Comparison of ENCODE assay signal across 1 cellular context in the genomic region with DNA sequence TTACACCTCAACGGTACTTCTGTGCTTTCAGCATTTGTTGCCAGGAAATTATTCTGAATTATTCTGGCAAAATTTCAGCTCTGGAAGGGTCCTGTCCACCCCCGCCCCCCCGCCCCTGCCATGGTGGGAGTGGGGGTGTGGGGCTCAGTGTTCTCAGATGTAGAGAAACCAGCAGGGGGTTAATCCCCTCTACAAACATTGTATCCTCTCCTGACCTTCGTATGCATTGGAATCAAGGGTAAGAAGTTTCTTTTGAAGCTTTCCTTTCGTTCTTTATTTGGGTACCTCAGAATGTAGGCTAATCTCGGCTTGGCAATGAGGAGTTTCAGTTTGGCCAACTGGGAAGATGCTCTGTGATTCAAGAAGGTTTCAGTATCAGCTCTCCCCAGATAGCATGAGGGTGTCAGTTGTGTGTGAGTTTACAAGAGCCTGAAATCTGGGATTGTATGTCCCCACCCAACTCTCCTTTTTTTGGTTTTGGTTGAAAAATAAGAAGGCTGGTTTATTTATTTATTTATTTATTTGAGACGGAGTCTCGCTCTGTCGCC.
TF ChIP-seq lines count a peak whose summit lies in the region.

No MANE protein-coding gene starts in this region.

TF ChIP-seq in WTC11, 78 proteins besides CTCF, POLR2A, EP300 and RAD21 (continued from another document):
- TF ChIP-seq, protein P1, sequence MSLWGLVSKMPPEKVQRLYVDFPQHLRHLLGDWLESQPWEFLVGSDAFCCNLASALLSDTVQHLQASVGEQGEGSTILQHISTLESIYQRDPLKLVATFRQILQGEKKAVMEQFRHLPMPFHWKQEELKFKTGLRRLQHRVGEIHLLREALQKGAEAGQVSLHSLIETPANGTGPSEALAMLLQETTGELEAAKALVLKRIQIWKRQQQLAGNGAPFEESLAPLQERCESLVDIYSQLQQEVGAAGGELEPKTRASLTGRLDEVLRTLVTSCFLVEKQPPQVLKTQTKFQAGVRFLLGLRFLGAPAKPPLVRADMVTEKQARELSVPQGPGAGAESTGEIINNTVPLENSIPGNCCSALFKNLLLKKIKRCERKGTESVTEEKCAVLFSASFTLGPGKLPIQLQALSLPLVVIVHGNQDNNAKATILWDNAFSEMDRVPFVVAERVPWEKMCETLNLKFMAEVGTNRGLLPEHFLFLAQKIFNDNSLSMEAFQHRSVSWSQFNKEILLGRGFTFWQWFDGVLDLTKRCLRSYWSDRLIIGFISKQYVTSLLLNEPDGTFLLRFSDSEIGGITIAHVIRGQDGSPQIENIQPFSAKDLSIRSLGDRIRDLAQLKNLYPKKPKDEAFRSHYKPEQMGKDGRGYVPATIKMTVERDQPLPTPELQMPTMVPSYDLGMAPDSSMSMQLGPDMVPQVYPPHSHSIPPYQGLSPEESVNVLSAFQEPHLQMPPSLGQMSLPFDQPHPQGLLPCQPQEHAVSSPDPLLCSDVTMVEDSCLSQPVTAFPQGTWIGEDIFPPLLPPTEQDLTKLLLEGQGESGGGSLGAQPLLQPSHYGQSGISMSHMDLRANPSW (CRISPR knock-in tag; conservative IDR thresholded peaks at IDR 0.05; ENCODE audit: low read depth): no peak
- TF ChIP-seq, protein P2, sequence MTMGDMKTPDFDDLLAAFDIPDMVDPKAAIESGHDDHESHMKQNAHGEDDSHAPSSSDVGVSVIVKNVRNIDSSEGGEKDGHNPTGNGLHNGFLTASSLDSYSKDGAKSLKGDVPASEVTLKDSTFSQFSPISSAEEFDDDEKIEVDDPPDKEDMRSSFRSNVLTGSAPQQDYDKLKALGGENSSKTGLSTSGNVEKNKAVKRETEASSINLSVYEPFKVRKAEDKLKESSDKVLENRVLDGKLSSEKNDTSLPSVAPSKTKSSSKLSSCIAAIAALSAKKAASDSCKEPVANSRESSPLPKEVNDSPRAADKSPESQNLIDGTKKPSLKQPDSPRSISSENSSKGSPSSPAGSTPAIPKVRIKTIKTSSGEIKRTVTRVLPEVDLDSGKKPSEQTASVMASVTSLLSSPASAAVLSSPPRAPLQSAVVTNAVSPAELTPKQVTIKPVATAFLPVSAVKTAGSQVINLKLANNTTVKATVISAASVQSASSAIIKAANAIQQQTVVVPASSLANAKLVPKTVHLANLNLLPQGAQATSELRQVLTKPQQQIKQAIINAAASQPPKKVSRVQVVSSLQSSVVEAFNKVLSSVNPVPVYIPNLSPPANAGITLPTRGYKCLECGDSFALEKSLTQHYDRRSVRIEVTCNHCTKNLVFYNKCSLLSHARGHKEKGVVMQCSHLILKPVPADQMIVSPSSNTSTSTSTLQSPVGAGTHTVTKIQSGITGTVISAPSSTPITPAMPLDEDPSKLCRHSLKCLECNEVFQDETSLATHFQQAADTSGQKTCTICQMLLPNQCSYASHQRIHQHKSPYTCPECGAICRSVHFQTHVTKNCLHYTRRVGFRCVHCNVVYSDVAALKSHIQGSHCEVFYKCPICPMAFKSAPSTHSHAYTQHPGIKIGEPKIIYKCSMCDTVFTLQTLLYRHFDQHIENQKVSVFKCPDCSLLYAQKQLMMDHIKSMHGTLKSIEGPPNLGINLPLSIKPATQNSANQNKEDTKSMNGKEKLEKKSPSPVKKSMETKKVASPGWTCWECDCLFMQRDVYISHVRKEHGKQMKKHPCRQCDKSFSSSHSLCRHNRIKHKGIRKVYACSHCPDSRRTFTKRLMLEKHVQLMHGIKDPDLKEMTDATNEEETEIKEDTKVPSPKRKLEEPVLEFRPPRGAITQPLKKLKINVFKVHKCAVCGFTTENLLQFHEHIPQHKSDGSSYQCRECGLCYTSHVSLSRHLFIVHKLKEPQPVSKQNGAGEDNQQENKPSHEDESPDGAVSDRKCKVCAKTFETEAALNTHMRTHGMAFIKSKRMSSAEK (CRISPR knock-in tag; IDR thresholded peaks at IDR 0.05; ENCODE audit: borderline replicate concordance): no peak
- TF ChIP-seq ATF6 (CRISPR knock-in tag; IDR thresholded peaks at IDR 0.05) (no peak), GABPB1 (CRISPR knock-in tag; IDR thresholded peaks at IDR 0.05) (no peak), HMGA2 (CRISPR knock-in tag; IDR thresholded peaks at IDR 0.05) (no peak), RELA (CRISPR knock-in tag; IDR thresholded peaks at IDR 0.05; ENCODE audit: borderline replicate concordance) (no peak)
